In genomic region chr3:50616770-50617095, GRCh38 we compare ENCODE assay signal across 8 cellular contexts. TPM values are rescaled to one million over a fixed set of nuclear protein-coding genes. Genes with fewer than 3 reads are reported as not detected.
DNase-seq lines count a peak whose midpoint lies in the region; ATAC-seq and TF ChIP-seq lines count a peak whose summit lies in the region.

No MANE protein-coding gene starts in this region.

- H3K36me3 ChIP-seq in colonic mucosa (no peaks in the 10 kb centered on the region), left lung (no peaks in the 10 kb centered on the region)

- H3K4me1 ChIP-seq in colonic mucosa (peaks cover 14% of the 10 kb centered on the region), left lung (peaks cover 30 to 69% of the 10 kb centered on the region in 2 donors)

- H3K27me3 ChIP-seq in colonic mucosa (no peaks in the 10 kb centered on the region), left lung (no peaks in the 10 kb centered on the region)

- TF ChIP-seq CTCF in colonic mucosa (IDR thresholded peaks at IDR 0.05) (no peak), left lung (IDR thresholded peaks at IDR 0.05) (no peak)

- ATAC-seq in GM19025 (IDR thresholded peaks at IDR 0.05; ENCODE audit: low read depth, unreplicated experiment) (peak; percentile 65), HG03175 (IDR thresholded peaks at IDR 0.05; ENCODE audit: unreplicated experiment) (peak; percentile 68), left lung (peak; percentile 75)

- intact Hi-C loops in colonic mucosa (cut with DNase I) = loop anchor here (5.0 kb wide), 2 partner anchors 696 to 756 kb away; no protein-coding TSS in a partner anchor
- intact Hi-C loops in left lung (cut with DNase I) = no loop called here

- H3K4me3 ChIP-seq in colonic mucosa (peak overlapping the region; percentile 88), left lung (peak overlapping the region; percentile 80 to 90)

- H3K9ac ChIP-seq in colonic mucosa (ENCODE audit: low read depth in 2 of 2, low read length in 2 of 2) = peak overlapping the region; percentile 52 to 79

- H3K9me3 ChIP-seq in colonic mucosa (no peaks in the 10 kb centered on the region), left lung (no peaks in the 10 kb centered on the region)

- peak overlapping the region; percentile 93 for H3K27ac ChIP-seq in colonic mucosa
- peak overlapping the region; percentile 73 to 97 for H3K27ac ChIP-seq in left lung

- DNase-seq in AG20443 (ENCODE audit: low spot score) = peak; percentile 97
- peak; percentile 63 for DNase-seq in NCI-H524 treated with DMSO at 0.1 percent for 48 hours (lab: John Stamatoyannopoulos, UW)
- DNase-seq in activated CD4-positive, alpha-beta T cell treated with anti-CD3 and anti-CD28 coated beads for 4 hours = peak; percentile 93 to 95
- peak; percentile 98 for DNase-seq in colonic mucosa
- DNase-seq in left lung = peak; percentile 94 to 98
- peak; percentile 93 for DNase-seq in stimulated activated CD4-positive, alpha-beta T cell treated with anti-CD3 and anti-CD28 coated beads, Interleukin-2, amount 100 ng/mL, for 4 hours (ENCODE audit: low read depth)

RNA-seq across cellular contexts. Expression of gene MAPKAPK3, which starts 0.2 kb away (rescaled TPM):
- 10 to 100 TPM; 27.3 to 45.1 TPM for total RNA-seq in colonic mucosa
- 100 to 1,000 TPM in 1 of 2 donors, 10 to 100 TPM in 1; 98.6 to 118 TPM for total RNA-seq in left lung

RNA-seq across cellular contexts. Expression of gene CISH, which starts 5.2 kb away (rescaled TPM):
- total RNA-seq in colonic mucosa = 10 to 100 TPM; 17.1 to 19.6 TPM
- total RNA-seq in left lung = 10 to 100 TPM; 42.5 to 55.2 TPM

RNA-seq across cellular contexts. Expression of gene HEMK1, which starts 47.4 kb away (rescaled TPM):
- total RNA-seq in colonic mucosa (10 to 100 TPM; 23.0 to 28.5 TPM), left lung (10 to 100 TPM; 24.0 to 27.6 TPM)

RNA-seq across cellular contexts. Expression of gene C3orf18, which starts 49.2 kb away (rescaled TPM):
- total RNA-seq in colonic mucosa = 1 to 10 TPM; 2.4 to 2.9 TPM
- 1 to 10 TPM; 6.2 to 6.6 TPM for total RNA-seq in left lung

RNA-seq across cellular contexts. Expression of gene DOCK3, which starts 58.0 kb away (rescaled TPM):
- total RNA-seq in colonic mucosa (under 1 TPM; 0.02 to 0.32 TPM), left lung (1 to 10 TPM in 1 of 2 donors, under 1 TPM in 1; 0.34 to 1.4 TPM)

Comparison
In these comparisons a context has a peak if more than half of its experiments do, and no peak if none do; other contexts are left out.
1. Peak in every context shown above with its lines: DNase-seq, ATAC-seq, H3K4me3 ChIP-seq and H3K27ac ChIP-seq.